ENCODE assay signal across 1 cellular context in genomic region chr14:35480119-35480769, GRCh38.
TF ChIP-seq lines count a peak whose summit lies in the region.

No MANE protein-coding gene starts in this region.

TF ChIP-seq in IMR-90, 13 proteins besides CTCF, POLR2A, EP300 and RAD21 (continued from another document):
- TF ChIP-seq, protein P1, sequence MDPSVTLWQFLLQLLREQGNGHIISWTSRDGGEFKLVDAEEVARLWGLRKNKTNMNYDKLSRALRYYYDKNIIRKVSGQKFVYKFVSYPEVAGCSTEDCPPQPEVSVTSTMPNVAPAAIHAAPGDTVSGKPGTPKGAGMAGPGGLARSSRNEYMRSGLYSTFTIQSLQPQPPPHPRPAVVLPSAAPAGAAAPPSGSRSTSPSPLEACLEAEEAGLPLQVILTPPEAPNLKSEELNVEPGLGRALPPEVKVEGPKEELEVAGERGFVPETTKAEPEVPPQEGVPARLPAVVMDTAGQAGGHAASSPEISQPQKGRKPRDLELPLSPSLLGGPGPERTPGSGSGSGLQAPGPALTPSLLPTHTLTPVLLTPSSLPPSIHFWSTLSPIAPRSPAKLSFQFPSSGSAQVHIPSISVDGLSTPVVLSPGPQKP (IDR thresholded peaks at IDR 0.05; ENCODE audit: borderline replicate concordance, low read depth, low read length) = no peak
- TF ChIP-seq RFX5 (IDR thresholded peaks at IDR 0.05; ENCODE audit: low read depth, low read length) = no peak
- TF ChIP-seq, protein P2, sequence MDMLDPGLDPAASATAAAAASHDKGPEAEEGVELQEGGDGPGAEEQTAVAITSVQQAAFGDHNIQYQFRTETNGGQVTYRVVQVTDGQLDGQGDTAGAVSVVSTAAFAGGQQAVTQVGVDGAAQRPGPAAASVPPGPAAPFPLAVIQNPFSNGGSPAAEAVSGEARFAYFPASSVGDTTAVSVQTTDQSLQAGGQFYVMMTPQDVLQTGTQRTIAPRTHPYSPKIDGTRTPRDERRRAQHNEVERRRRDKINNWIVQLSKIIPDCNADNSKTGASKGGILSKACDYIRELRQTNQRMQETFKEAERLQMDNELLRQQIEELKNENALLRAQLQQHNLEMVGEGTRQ (IDR thresholded peaks at IDR 0.05; ENCODE audit: low read depth, low read length) = no peak
TF ChIP-seq in IMR-90: peak in this region for 0.
